20 cellular contexts compared by ENCODE assay signal in genomic region chr2:191580581-191580980, GRCh38.
DNase-seq lines count a peak whose midpoint lies in the region; ATAC-seq and TF ChIP-seq lines count a peak whose summit lies in the region.
"Had no signal": no experiment of that assay in that cellular context is flagged by ENCODE, and none has a peak within 500 bp of the region (broad histone marks: within the 10 kb centered on the region; RNA-seq: fewer than 3 reads in every experiment).

No MANE protein-coding gene starts in this region.

- in situ Hi-C loops in IMR-90 (cut with MboI; ENCODE audit: low sequenced_read_pairs) = no loop called here

- TF ChIP-seq POLR2A in IMR-90 (IDR thresholded peaks at IDR 0.05; ENCODE audit: low read depth, low read length) = no peak

- no peak for ATAC-seq in IMR-90 (ENCODE audit: low read depth)
- ATAC-seq: HepG2 had no signal

- DNase-seq in AG10803 (ENCODE audit: low read depth) (peak; percentile 45), IMR-90 (no peak), PC-9 (no peak), fibroblast of the aortic adventitia (ENCODE audit: low read depth) (peak; percentile 50), glomerular visceral epithelial cell (ENCODE audit: extremely low spot score) (no peak), posterior cingulate gyrus (no peak), NCI-H1417 (lab: John Stamatoyannopoulos, UW) (no peak)
- DNase-seq: ACHN, AML-193, DMS79 treated with DMSO at 0.1 percent for 48 hours, H7, HFFc6, KG1, NCI-H1048, NCI-H146, NCI-H2107, SW 1271 had no signal

- H3K4ac ChIP-seq in IMR-90 (ENCODE audit: low read depth, low read length) = peak overlapping the region; percentile 11; the same call in 1 of the 2 replicates

- H3K27me3 ChIP-seq in IMR-90 (ENCODE audit: control insufficient read depth, insufficient read depth, low read length) (no peaks in the 10 kb centered on the region), PC-9 (ENCODE audit: insufficient read depth, low read depth) (no peaks in the 10 kb centered on the region)
- H3K27me3 ChIP-seq: SJSA1 had no signal

- TF ChIP-seq RAD21 in IMR-90 (IDR thresholded peaks at IDR 0.05; ENCODE audit: low read length) = no peak

- H3K4me2 ChIP-seq in IMR-90 (ENCODE audit: low read depth, low read length) (no peak overlapping the region), PC-9 (no peak overlapping the region)

- H3K9me1 ChIP-seq in IMR-90 (ENCODE audit: insufficient read depth, low read length) = peaks cover 3% of the 10 kb centered on the region; the same call in 1 of the 2 replicates

- H3K9me2 ChIP-seq in PC-9 (ENCODE audit: insufficient read depth) = no peaks in the 10 kb centered on the region

- H3F3A ChIP-seq in PC-9 (ENCODE audit: insufficient read depth, low read depth) = peaks cover 15% of the 10 kb centered on the region

- peak overlapping the region; percentile 12; the same call in 1 of the 3 replicates for H2BK15ac ChIP-seq in IMR-90 (ENCODE audit: low read depth, low read length)

- H4K8ac ChIP-seq in IMR-90 (ENCODE audit: low read depth in 2 of 2, low read length in 2 of 2) = 0 out of 4 replicates have a peak overlapping the region, but pooled peaks of 1 of the 2 experiments have one; percentile 19

- H2BK5ac ChIP-seq in IMR-90 (ENCODE audit: low read depth, low read length, poor library complexity, severe bottlenecking) = peak overlapping the region; percentile 63

- no peak overlapping the region for H2AK5ac ChIP-seq in IMR-90 (ENCODE audit: low read depth, low read length)

- H4K20me1 ChIP-seq in IMR-90 (ENCODE audit: insufficient read depth, low read length) (no peaks in the 10 kb centered on the region), PC-9 (ENCODE audit: insufficient read depth) (no peaks in the 10 kb centered on the region)

- H3K27ac ChIP-seq in IMR-90 (ENCODE audit: insufficient read depth, low read length) = no peak overlapping the region
- H3K27ac ChIP-seq in PC-9 = peak overlapping the region; percentile 94; the same call in 1 of the 2 replicates
- H3K27ac ChIP-seq: C4-2B, SJSA1 had no signal

- H3K79me1 ChIP-seq in IMR-90 (ENCODE audit: low read depth in 1 of 2, low read length in 2 of 2) = no peaks in the 10 kb centered on the region

- no peak overlapping the region for H3K18ac ChIP-seq in IMR-90 (ENCODE audit: low read depth, low read length)

- no peaks in the 10 kb centered on the region for H3K79me2 ChIP-seq in PC-9 (ENCODE audit: low read depth)

- WGBS in IMR-90 (ENCODE audit: extremely low coverage in 2 of 2, insufficient read length in 1 of 2), 2 experiments = no CpG with 5 or more reads among the region's 4 CpGs

- peak overlapping the region; percentile 16 for H2BK20ac ChIP-seq in IMR-90 (ENCODE audit: low read depth, low read length)

- POLR2A ChIA-PET in IMR-90 (lab: Charles Lee; ENCODE audit: unreplicated experiment) = no interaction called here
- POLR2A ChIA-PET in PC-9 (lab: Charles Lee; ENCODE audit: unreplicated experiment) = no interaction called here

- no peak overlapping the region for H3K23ac ChIP-seq in IMR-90 (ENCODE audit: low read depth, low read length)

- H3K56ac ChIP-seq in IMR-90 (ENCODE audit: extremely low read depth, insufficient read depth, low read length) = no peak overlapping the region

- peak overlapping the region; percentile 50; the same call in 1 of the 2 replicates for H2BK120ac ChIP-seq in IMR-90 (ENCODE audit: low read depth, low read length)

- dilution Hi-C loops in IMR-90 (cut with HindIII; ENCODE audit: low sequenced_read_pairs, unreplicated experiment) = no loop called here

- no peak overlapping the region for H2AK9ac ChIP-seq in IMR-90 (replicated peaks; ENCODE audit: low read depth, low read length, poor library complexity)

- 0 out of 2 replicates have a peak overlapping the region, but pooled peaks have one; percentile 7 for H3K14ac ChIP-seq in IMR-90 (replicated peaks; ENCODE audit: low read depth, low read length)

- H4K5ac ChIP-seq in IMR-90 (ENCODE audit: low read depth, low read length) = no peak overlapping the region

- intact Hi-C loops in IMR-90 (cut with micrococcal nuclease) (loop anchor here (5.0 kb wide), 1 partner anchor 42 kb away; no protein-coding TSS in a partner anchor), PC-9 (cut with micrococcal nuclease; ENCODE audit: unreplicated experiment) (no loop called here), posterior cingulate gyrus (cut with DNase I) (no loop called here)

- H4K91ac ChIP-seq in IMR-90 (ENCODE audit: insufficient read depth, low read depth, low read length) = peak overlapping the region; percentile 2; the same call in 1 of the 2 replicates

- BruUV-seq in IMR-90 (replicated peaks; lab: Mats Ljungman, UMichigan) = no TSS peak
- BruUV-seq in PC-9 (replicated peaks; lab: Mats Ljungman, UMichigan) = no TSS peak

- CTCF ChIA-PET in IMR-90 (lab: Yijun Ruan, JAX) (no interaction called here), PC-9 (lab: Charles Lee) (no interaction called here)

- H3K4me1 ChIP-seq in IMR-90 (ENCODE audit: control insufficient read depth, insufficient read depth, low read length) = no peaks in the 10 kb centered on the region
- H3K4me1 ChIP-seq in PC-9 (replicated peaks; ENCODE audit: insufficient read depth) = peaks cover 31% of the 10 kb centered on the region

- H2AFZ ChIP-seq in IMR-90 (replicated peaks; ENCODE audit: low read length, poor library complexity) (no peak overlapping the region), PC-9 (no peak overlapping the region)

- H3K36me3 ChIP-seq in IMR-90 (ENCODE audit: control insufficient read depth, insufficient read depth, low read length) (no peaks in the 10 kb centered on the region), PC-9 (ENCODE audit: low read depth) (no peaks in the 10 kb centered on the region)
- H3K36me3 ChIP-seq: SJSA1 had no signal

- H3K9me3 ChIP-seq in IMR-90 (ENCODE audit: control insufficient read depth, insufficient read depth, low read length) (no peaks in the 10 kb centered on the region), PC-9 (ENCODE audit: insufficient read depth, low read depth) (no peaks in the 10 kb centered on the region)
- H3K9me3 ChIP-seq: SJSA1 had no signal

- no peak for TF ChIP-seq CTCF in AG10803 (conservative IDR thresholded peaks at IDR 0.05; ENCODE audit: low read length)
- TF ChIP-seq CTCF in IMR-90 (conservative IDR thresholded peaks at IDR 0.05; ENCODE audit: low read depth, low read length) = no peak
- TF ChIP-seq CTCF in PC-9 (conservative IDR thresholded peaks at IDR 0.05) = no peak
- TF ChIP-seq CTCF in fibroblast of the aortic adventitia (IDR thresholded peaks at IDR 0.05; ENCODE audit: insufficient read depth, low read length) = no peak

- H3K4me3 ChIP-seq in AG10803 (ENCODE audit: low read length) (no peak overlapping the region), IMR-90 (ENCODE audit: insufficient read depth, low read depth, low read length) (no peak overlapping the region), PC-9 (no peak overlapping the region), fibroblast of the aortic adventitia (ENCODE audit: low read depth, low read length) (no peak overlapping the region)
- H3K4me3 ChIP-seq: SJSA1 had no signal

- H3K9ac ChIP-seq in IMR-90 (ENCODE audit: low read depth, low read length) = no peak overlapping the region

TF ChIP-seq in IMR-90, 13 proteins besides CTCF, POLR2A, EP300 and RAD21:
- TF ChIP-seq USF2 (IDR thresholded peaks at IDR 0.05; ENCODE audit: low read depth, low read length) (no peak), ELK1 (IDR thresholded peaks at IDR 0.05; ENCODE audit: borderline replicate concordance, low read depth, low read length) (no peak), RCOR1 (IDR thresholded peaks at IDR 0.05; ENCODE audit: insufficient replicate concordance, low read length) (no peak), BHLHE40 (IDR thresholded peaks at IDR 0.05; ENCODE audit: low read depth, low read length) (no peak), SMC3 (IDR thresholded peaks at IDR 0.05; ENCODE audit: low read depth, low read length) (no peak), RFX5 (IDR thresholded peaks at IDR 0.05; ENCODE audit: low read depth, low read length) (no peak), MXI1 (IDR thresholded peaks at IDR 0.05; ENCODE audit: borderline replicate concordance, low read depth, low read length) (no peak), CEBPB (IDR thresholded peaks at IDR 0.05; ENCODE audit: low read depth, low read length) (no peak), MAFK (IDR thresholded peaks at IDR 0.05; ENCODE audit: low read depth, low read length) (no peak), CHD1 (IDR thresholded peaks at IDR 0.05; ENCODE audit: low read depth, low read length) (no peak)

Comparison
In these comparisons a context has a peak if more than half of its experiments do, and no peak if none do; other contexts are left out.
1. DNase-seq: peak in AG10803 (single experiment) and fibroblast of the aortic adventitia (single experiment); none in IMR-90 (single experiment), PC-9 (0 of 2), glomerular visceral epithelial cell (single experiment), posterior cingulate gyrus (0 of 10) and NCI-H1417 (0 of 3).